Comparison of ENCODE assay signal across 8 cellular contexts in genomic region chr17:82297804-82298537, GRCh38. TPM values are rescaled to one million over a fixed set of nuclear protein-coding genes. Genes with fewer than 3 reads are reported as not detected.
A peak's percentile ranks its signal among the peaks of the same experiment; 100 is the strongest.
DNase-seq lines count a peak whose midpoint lies in the region; TF ChIP-seq lines count a peak whose summit lies in the region.

No MANE protein-coding gene starts in this region.

- peak overlapping the region; percentile 99 for H3K27ac Mint-ChIP-seq in HFFc6
- peak overlapping the region; percentile 96 for H3K27ac Mint-ChIP-seq in dendritic cell treated with granulocyte-macrophage colony-stimulating factor and Interleukin-4, amounts not matched to agents 40 ng/mL and 50 ng/mL, for 4 days

- peaks cover 3% of the 10 kb centered on the region for H3K27me3 Mint-ChIP-seq in HFFc6 (ENCODE audit: insufficient read depth)
- peaks cover 45% of the 10 kb centered on the region for H3K27me3 Mint-ChIP-seq in dendritic cell treated with granulocyte-macrophage colony-stimulating factor and Interleukin-4, amounts not matched to agents 40 ng/mL and 50 ng/mL, for 4 days

- DNase-seq in GM04503 (ENCODE audit: low read depth) (peak; percentile 67), HFFc6 (peak; percentile 89), NCI-H226 (peak; percentile 88), medulla oblongata (ENCODE audit: extremely low spot score) (peak; percentile 81), NCI-H526 treated with DMSO at 0.1 percent for 48 hours (lab: John Stamatoyannopoulos, UW) (no peak)
- peak; percentile 91 to 94 for DNase-seq in activated CD4-positive, alpha-beta T cell treated with anti-CD3 and anti-CD28 coated beads, Interleukin-2, amount 50 U/mL, for 48 hours
- peak; percentile 88 for DNase-seq in stimulated activated CD8-positive, alpha-beta memory T cell treated with anti-CD3 and anti-CD28 coated beads, Interleukin-15, amount 100 ng/mL, for 1 hour (ENCODE audit: low read depth)

- H3K4me1 Mint-ChIP-seq in HFFc6 (ENCODE audit: low read depth) = peaks cover 49% of the 10 kb centered on the region
- H3K4me1 Mint-ChIP-seq in dendritic cell treated with granulocyte-macrophage colony-stimulating factor and Interleukin-4, amounts not matched to agents 40 ng/mL and 50 ng/mL, for 4 days (ENCODE audit: low read depth) = peaks cover 76% of the 10 kb centered on the region

- peak; percentile 32 for TF ChIP-seq CTCF in HFFc6 (IDR thresholded peaks at IDR 0.05)

- H3K4me3 Mint-ChIP-seq in HFFc6 = peak overlapping the region; percentile 90
- H3K4me3 Mint-ChIP-seq in dendritic cell treated with granulocyte-macrophage colony-stimulating factor and Interleukin-4, amounts not matched to agents 40 ng/mL and 50 ng/mL, for 4 days = peak overlapping the region; percentile 78

- H3K36me3 Mint-ChIP-seq in HFFc6 (ENCODE audit: low read depth) = no peaks in the 10 kb centered on the region
- no peaks in the 10 kb centered on the region for H3K36me3 Mint-ChIP-seq in dendritic cell treated with granulocyte-macrophage colony-stimulating factor and Interleukin-4, amounts not matched to agents 40 ng/mL and 50 ng/mL, for 4 days (ENCODE audit: low read depth)

- intact Hi-C loops in dendritic cell treated with granulocyte-macrophage colony-stimulating factor and Interleukin-4, amounts not matched to agents 40 ng/mL and 50 ng/mL, for 4 days (cut with micrococcal nuclease) = loop anchor here (10.0 kb wide), 1 partner anchor 63 kb away; no protein-coding TSS in a partner anchor

- no peaks in the 10 kb centered on the region for H3K9me3 Mint-ChIP-seq in HFFc6
- no peaks in the 10 kb centered on the region for H3K9me3 Mint-ChIP-seq in dendritic cell treated with granulocyte-macrophage colony-stimulating factor and Interleukin-4, amounts not matched to agents 40 ng/mL and 50 ng/mL, for 4 days

RNA-seq across cellular contexts. Expression of gene CD7, which starts 19.4 kb away (rescaled TPM):
- under 1 TPM in 1 of 6 experiments, not detected in 5; 0.20 TPM for total RNA-seq in HFFc6 (2021; fragmentation: NEBNext Ultra II Directional; extraction: Animal tissue kit (Norgen Biotek cat#: 25700))

RNA-seq across cellular contexts. Expression of gene CSNK1D, which starts 24.5 kb away (rescaled TPM):
- 100 to 1,000 TPM; 116 to 128 (median 118) TPM for total RNA-seq in HFFc6 (2021; fragmentation: NEBNext Ultra II Directional; extraction: Animal tissue kit (Norgen Biotek cat#: 25700))

RNA-seq across cellular contexts. Expression of gene SECTM1, which starts 35.6 kb away (rescaled TPM):
- 1 to 10 TPM; 1.7 to 3.9 (median 2.8) TPM for total RNA-seq in HFFc6 (2021; fragmentation: NEBNext Ultra II Directional; extraction: Animal tissue kit (Norgen Biotek cat#: 25700))
